ENCODE assay signal across 17 cellular contexts in the genomic region with DNA sequence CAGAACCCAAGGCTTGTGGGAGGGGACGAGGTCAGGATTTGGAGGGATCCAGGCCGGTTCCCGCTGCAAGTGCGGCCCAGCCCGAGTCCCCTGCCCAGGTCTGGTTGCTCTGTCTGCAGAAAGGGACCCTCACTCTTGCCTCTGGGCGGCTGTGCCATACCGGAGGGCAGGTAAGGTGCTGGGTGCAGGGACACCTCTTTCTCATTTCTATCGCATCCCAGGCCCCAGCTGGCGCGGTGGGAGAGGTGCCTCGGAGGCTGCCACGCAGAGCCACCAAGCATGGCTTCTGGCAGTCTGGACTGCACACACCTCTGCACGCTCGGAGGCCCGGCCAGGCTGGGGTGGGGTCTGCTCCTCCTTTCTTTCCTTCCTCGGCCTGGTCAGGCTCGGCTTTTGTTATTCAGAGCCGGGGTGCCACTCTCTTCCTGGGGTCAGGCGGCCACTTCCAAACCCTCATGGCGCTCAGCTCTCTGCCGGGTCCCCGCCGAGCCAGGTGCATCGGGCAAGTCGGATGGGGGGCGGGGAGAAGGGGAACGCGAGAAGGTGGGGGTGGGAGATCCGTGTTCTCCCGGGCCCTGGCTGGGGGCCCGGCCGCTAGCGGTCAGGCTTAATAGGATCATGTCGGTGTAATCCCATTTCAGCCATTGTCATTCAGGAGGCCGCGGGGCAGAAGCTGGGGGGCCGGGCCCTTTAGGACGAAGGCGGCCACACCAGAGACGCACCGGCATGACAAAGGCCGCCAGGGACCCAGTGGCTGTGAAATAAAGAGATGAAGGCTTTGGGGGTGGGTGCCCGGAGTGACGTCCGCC. TPM values are rescaled to one million over a fixed set of nuclear protein-coding genes. Genes with fewer than 3 reads are reported as not detected.
A peak's percentile ranks its signal among the peaks of the same experiment; 100 is the strongest.
DNase-seq lines count a peak whose midpoint lies in the region; ATAC-seq and TF ChIP-seq lines count a peak whose summit lies in the region.
"Had no signal": no experiment of that assay in that cellular context is flagged by ENCODE, and none has a peak within 500 bp of the region (broad histone marks: within the 10 kb centered on the region; RNA-seq: fewer than 3 reads in every experiment).

No MANE protein-coding gene starts in this region.

- no peak overlapping the region for H3K27ac ChIP-seq in WERI-Rb-1
- H3K27ac ChIP-seq in iPS-18a (ENCODE audit: low read length) = no peak overlapping the region
- no peak overlapping the region for H3K27ac ChIP-seq in neuronal stem cell (replicated peaks; ENCODE audit: low read length)
- H3K27ac ChIP-seq in transverse colon = no peak overlapping the region
- H3K27ac ChIP-seq: C4-2B had no signal

- H3K36me3 ChIP-seq in WERI-Rb-1 (no peaks in the 10 kb centered on the region), iPS-18a (ENCODE audit: control insufficient read depth, low read depth, low read length) (no peaks in the 10 kb centered on the region), neuronal stem cell (replicated peaks in 1 of 2; ENCODE audit: control insufficient read depth in 2 of 2, insufficient read depth in 2 of 2, low read length in 2 of 2) (peaks cover 0 to 32% of the 10 kb centered on the region in 2 donors), transverse colon (no peaks in the 10 kb centered on the region)

- whole genome bisulfite sequencing in neuronal stem cell (ENCODE audit: extremely low coverage in 2 of 2, insufficient read length in 2 of 2, insufficient replicate concordance in 1 of 2), 2 donors = no CpG with 5 or more reads among the region's 45 CpGs
- WGBS in transverse colon (ENCODE audit: low coverage in 1 of 2), 2 donors = 16 to 33% methylated on average over 3 to 38 of the region's 45 CpGs

- TF ChIP-seq EP300 in transverse colon (IDR thresholded peaks at IDR 0.05; ENCODE audit: low read depth) = no peak

- H3K9ac ChIP-seq in iPS-18a (ENCODE audit: low read length) (no peak overlapping the region), neuronal stem cell (ENCODE audit: low read depth, low read length, poor library complexity) (no peak overlapping the region)

- peak overlapping the region; percentile 16 for H3K4me3 ChIP-seq in WERI-Rb-1 (ENCODE audit: low read depth, low read length)
- H3K4me3 ChIP-seq in iPS-18a (ENCODE audit: low read length) = peak overlapping the region; percentile 31
- H3K4me3 ChIP-seq in neuronal stem cell (ENCODE audit: low read length in 2 of 2) = no peak overlapping the region
- H3K4me3 ChIP-seq in transverse colon = no peak overlapping the region

- peak overlapping the region; percentile 89 for H3K18ac ChIP-seq in neuronal stem cell (ENCODE audit: low read length)

- peak overlapping the region; percentile 88 for H2AK5ac ChIP-seq in neuronal stem cell (ENCODE audit: low read depth, low read length)

- H3K9me3 ChIP-seq in WERI-Rb-1 (ENCODE audit: severe bottlenecking) = peaks cover 2% of the 10 kb centered on the region
- no peaks in the 10 kb centered on the region for H3K9me3 ChIP-seq in iPS-18a (ENCODE audit: control insufficient read depth, low read depth, low read length)
- peaks cover 0 to 3% of the 10 kb centered on the region in 2 donors for H3K9me3 ChIP-seq in neuronal stem cell (replicated peaks in 1 of 2; ENCODE audit: control insufficient read depth in 2 of 2, insufficient read depth in 1 of 2, low read depth in 1 of 2, low read length in 2 of 2)
- no peaks in the 10 kb centered on the region for H3K9me3 ChIP-seq in transverse colon
- H3K9me3 ChIP-seq: Caco-2 had no signal

- H3K14ac ChIP-seq in neuronal stem cell (ENCODE audit: low read length) = no peak overlapping the region

- no peak overlapping the region for H2BK120ac ChIP-seq in neuronal stem cell (ENCODE audit: low read depth, low read length)

- H3K4ac ChIP-seq in neuronal stem cell (ENCODE audit: low read length) = no peak overlapping the region

- no peak overlapping the region for H2BK12ac ChIP-seq in neuronal stem cell (ENCODE audit: low read length)

- H2BK15ac ChIP-seq in neuronal stem cell (ENCODE audit: low read length) = no peak overlapping the region

- H3K79me1 ChIP-seq in neuronal stem cell (ENCODE audit: low read depth, low read length) = no peaks in the 10 kb centered on the region

- intact Hi-C loops in transverse colon (cut with DNase I; ENCODE audit: low total_unique reads) = no loop called here

- H3K4me1 ChIP-seq in iPS-18a (ENCODE audit: control insufficient read depth, low read depth, low read length) (peaks cover 28% of the 10 kb centered on the region), neuronal stem cell (ENCODE audit: control insufficient read depth in 2 of 2, insufficient read depth in 1 of 2, low read depth in 1 of 2, low read length in 2 of 2) (peaks cover 13 to 48% of the 10 kb centered on the region in 2 donors), transverse colon (peaks cover 4 to 13% (median 12%) of the 10 kb centered on the region in 4 donors)
- H3K4me1 ChIP-seq: Caco-2 had no signal

- no peak overlapping the region for H4K91ac ChIP-seq in neuronal stem cell (ENCODE audit: low read depth, low read length, poor library complexity)

- peak overlapping the region; percentile 36 for H3K4me2 ChIP-seq in neuronal stem cell (ENCODE audit: insufficient read depth, low read length, poor library complexity, severe bottlenecking)

- peaks cover 80% of the 10 kb centered on the region for H3K27me3 ChIP-seq in WERI-Rb-1 (ENCODE audit: insufficient read depth, low read depth, severe bottlenecking)
- peaks cover 99% of the 10 kb centered on the region for H3K27me3 ChIP-seq in iPS-18a (ENCODE audit: control insufficient read depth, insufficient read depth, low read length)
- peaks cover 0 to 84% (median 50%) of the 10 kb centered on the region in 3 experiments for H3K27me3 ChIP-seq in neuronal stem cell (ENCODE audit: control insufficient read depth in 3 of 3, insufficient read depth in 3 of 3, low read depth in 1 of 3, low read length in 3 of 3)
- peaks cover 67% of the 10 kb centered on the region for H3K27me3 ChIP-seq in transverse colon

- H2BK5ac ChIP-seq in neuronal stem cell (ENCODE audit: low read length) = no peak overlapping the region

- peak overlapping the region; percentile 33 for H2AFZ ChIP-seq in neuronal stem cell (ENCODE audit: low read length)

- no peak for TF ChIP-seq POLR2A in transverse colon (IDR thresholded peaks at IDR 0.05)

- DNase-seq in ELF-1 (ENCODE audit: low read depth, low spot score) (peak; percentile 92), WERI-Rb-1 (peak; percentile 45), neuronal stem cell (ENCODE audit: low spot score) (peak; percentile 52), transverse colon (no peak), DMS79 treated with DMSO at 0.1 percent for 48 hours (lab: John Stamatoyannopoulos, UW) (no peak)
- DNase-seq: Caco-2, Karpas-422, MM.1S, NCI-H1105 treated with DMSO at 0.1 percent for 48 hours, NCI-H187 treated with DMSO at 0.1 percent for 48 hours, NCI-H446 treated with DMSO at 0.1 percent for 48 hours, NCI-H748 treated with DMSO at 0.1 percent for 48 hours had no signal

- no peak for ATAC-seq in HG03342 (IDR thresholded peaks at IDR 0.05; ENCODE audit: unreplicated experiment)
- ATAC-seq in GM18511 (IDR thresholded peaks at IDR 0.05; ENCODE audit: unreplicated experiment) = no peak
- ATAC-seq: Right ventricle myocardium inferior had no signal

- no peak overlapping the region for H3K23ac ChIP-seq in neuronal stem cell (ENCODE audit: low read depth, low read length, poor library complexity)

- TF ChIP-seq CTCF in WERI-Rb-1 (IDR thresholded peaks at IDR 0.05; ENCODE audit: low read depth, low read length) (no peak), transverse colon (IDR thresholded peaks at IDR 0.05) (no peak)

- in situ Hi-C loops in transverse colon (cut with MboI; ENCODE audit: low pct_ligation_motif_present in 1 of 4, low pct_unique_long_range_greater_than_20kb in 1 of 4, low sequenced_read_pairs in 3 of 4) = no loop called here

- no peak overlapping the region for H4K8ac ChIP-seq in neuronal stem cell (ENCODE audit: low read depth, low read length)

RNA-seq across cellular contexts. Expression of a gene that starts 9.0 kb away (rescaled TPM):
- polyA plus RNA-seq in neuronal stem cell (2013, experiment 1 of 2) = 0.24 TPM
- polyA plus RNA-seq in neuronal stem cell (2013, experiment 2 of 2) = 0.37 TPM
- not detected for total RNA-seq in transverse colon
- total RNA-seq: Right ventricle myocardium inferior had no signal

Comparison
In these comparisons a context has a peak if more than half of its experiments do, and no peak if none do; other contexts are left out.
1. DNase-seq: peak in ELF-1 (single experiment), WERI-Rb-1 (single experiment) and neuronal stem cell (single experiment); none in transverse colon (single experiment) and DMS79 treated with DMSO at 0.1 percent for 48 hours (single experiment).
2. H3K4me3 ChIP-seq: peak in WERI-Rb-1 (single experiment) and iPS-18a (single experiment); none in neuronal stem cell (0 of 2) and transverse colon (0 of 4).